ENCODE assay signal across 13 cellular contexts in the genomic region with DNA sequence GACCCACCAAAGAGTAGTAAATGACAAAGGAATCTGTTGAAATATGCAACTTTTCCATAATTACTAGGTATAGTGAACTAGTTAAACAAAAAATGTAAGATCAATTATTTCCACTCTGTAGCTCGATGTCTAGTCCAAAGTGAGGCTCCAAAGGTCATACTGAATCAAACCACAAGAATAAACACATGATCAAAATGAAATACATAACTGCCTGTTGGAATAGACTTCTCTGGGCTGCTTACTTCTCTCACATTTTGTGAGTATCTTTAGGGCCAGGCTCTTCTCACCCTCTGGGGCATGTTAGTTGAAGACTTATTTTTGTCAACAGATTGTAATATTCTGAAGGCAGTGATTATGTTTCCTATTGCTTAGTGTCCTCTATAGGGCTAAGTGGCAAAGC.
DNase-seq lines count a peak whose midpoint lies in the region; ATAC-seq and TF ChIP-seq lines count a peak whose summit lies in the region.
"Had no signal": no experiment of that assay in that cellular context is flagged by ENCODE, and none has a peak within 500 bp of the region (broad histone marks: within the 10 kb centered on the region; RNA-seq: fewer than 3 reads in every experiment).

No MANE protein-coding gene starts in this region.

- TF ChIP-seq EP300 in esophagus muscularis mucosa (IDR thresholded peaks at IDR 0.05), result no peak

- H3K27me3 Mint-ChIP-seq in CD8-positive, alpha-beta T cell (ENCODE audit: low read depth), result no peaks in the 10 kb centered on the region

- H3K9me3 ChIP-seq in BLaER1 treated with 17β-estradiol and CSF1 and Interleukin-3, amounts not matched to agents 10 nM and 100 nM (replicated peaks in 1 of 11), result peaks cover 8 to 25% (median 14%) of the 10 kb centered on the region in 11 experiments; a peak in 14 of 22 replicates
- H3K9me3 ChIP-seq in Peyer's patch (no peaks in the 10 kb centered on the region), esophagus muscularis mucosa (no peaks in the 10 kb centered on the region), prostate gland (no peaks in the 10 kb centered on the region), WERI-Rb-1 (ENCODE audit: severe bottlenecking) (no peaks in the 10 kb centered on the region)
- H3K9me3 ChIP-seq in CD8-positive, alpha-beta T cell (ENCODE audit: low read length), result no peaks in the 10 kb centered on the region
- H3K9me3 ChIP-seq: adrenal gland had no signal

- POLR2A ChIA-PET in CD8-positive, alpha-beta T cell (lab: Charles Lee), result no interaction called here

- no peak overlapping the region for H3K27ac Mint-ChIP-seq in CD8-positive, alpha-beta T cell
- H3K27ac Mint-ChIP-seq: GM23338, nephron had no signal

- 26% methylated on average over 1 of the region's 1 CpG for WGBS in esophagus muscularis mucosa
- 38% methylated on average over 1 of the region's 1 CpG for WGBS in prostate gland

- no peak for TF ChIP-seq POLR2A in Peyer's patch (IDR thresholded peaks at IDR 0.05)
- no peak for TF ChIP-seq POLR2A in esophagus muscularis mucosa (IDR thresholded peaks at IDR 0.05; ENCODE audit: low read depth)
- no peak for TF ChIP-seq POLR2A in prostate gland (IDR thresholded peaks at IDR 0.05)

- H3K9me3 Mint-ChIP-seq in CD8-positive, alpha-beta T cell, result no peaks in the 10 kb centered on the region
- H3K9me3 Mint-ChIP-seq: GM23338, nephron had no signal

- H4K20me1 ChIP-seq in BLaER1 treated with 17β-estradiol and CSF1 and Interleukin-3, amounts not matched to agents 10 nM and 100 nM, result no peaks in the 10 kb centered on the region

- CTCF ChIA-PET in CD8-positive, alpha-beta T cell (lab: Charles Lee), result interaction anchor here (1.7 kb wide), 1 partner anchor 62 kb away, joined by 7 read pairs; no protein-coding TSS in a partner anchor

- TF ChIP-seq CTCF in Peyer's patch (IDR thresholded peaks at IDR 0.05), result peak in 2 of 6 experiments; percentile 2 to 13
- no peak for TF ChIP-seq CTCF in esophagus muscularis mucosa (IDR thresholded peaks at IDR 0.05)
- TF ChIP-seq CTCF in prostate gland (IDR thresholded peaks at IDR 0.05), result no peak
- TF ChIP-seq CTCF in WERI-Rb-1 (IDR thresholded peaks at IDR 0.05; ENCODE audit: low read depth, low read length), result no peak
- TF ChIP-seq CTCF in CD8-positive, alpha-beta T cell (IDR thresholded peaks at IDR 0.05), result no peak

- no peak overlapping the region for H3K4me3 ChIP-seq in BLaER1 treated with 17β-estradiol and CSF1 and Interleukin-3, amounts not matched to agents 10 nM and 100 nM
- H3K4me3 ChIP-seq in Peyer's patch (no peak overlapping the region), esophagus muscularis mucosa (no peak overlapping the region), prostate gland (no peak overlapping the region), WERI-Rb-1 (ENCODE audit: low read depth, low read length) (no peak overlapping the region)
- H3K4me3 ChIP-seq in CD8-positive, alpha-beta T cell (ENCODE audit: low read depth, low read length), result no peak overlapping the region
- H3K4me3 ChIP-seq: adrenal gland, GM23338 had no signal

- H3K27ac ChIP-seq in BLaER1 treated with 17β-estradiol and CSF1 and Interleukin-3, amounts not matched to agents 10 nM and 100 nM, result peak overlapping the region in 7 of 11 experiments; percentile 1 to 84 (median 72); a peak in 9 of 22 replicates
- H3K27ac ChIP-seq in Peyer's patch, result peak overlapping the region in 3 of 4 donors; percentile 18 to 69 (median 64)
- peak overlapping the region; percentile 69 to 75 (median 70) for H3K27ac ChIP-seq in esophagus muscularis mucosa (replicated peaks in 1 of 4)
- peak overlapping the region; percentile 31 to 64 for H3K27ac ChIP-seq in prostate gland
- no peak overlapping the region for H3K27ac ChIP-seq in WERI-Rb-1
- no peak overlapping the region for H3K27ac ChIP-seq in CD8-positive, alpha-beta T cell (ENCODE audit: low read depth, low read length)

- H3K4me1 Mint-ChIP-seq in CD8-positive, alpha-beta T cell (ENCODE audit: low read depth), result peaks cover 9% of the 10 kb centered on the region

- H3K27me3 ChIP-seq in BLaER1 treated with 17β-estradiol and CSF1 and Interleukin-3, amounts not matched to agents 10 nM and 100 nM, result no peaks in the 10 kb centered on the region
- H3K27me3 ChIP-seq in Peyer's patch, result no peaks in the 10 kb centered on the region
- H3K27me3 ChIP-seq in esophagus muscularis mucosa, result no peaks in the 10 kb centered on the region
- no peaks in the 10 kb centered on the region for H3K27me3 ChIP-seq in prostate gland (replicated peaks; ENCODE audit: insufficient read depth)
- no peaks in the 10 kb centered on the region for H3K27me3 ChIP-seq in WERI-Rb-1 (ENCODE audit: insufficient read depth, low read depth, severe bottlenecking)
- H3K27me3 ChIP-seq in CD8-positive, alpha-beta T cell (ENCODE audit: insufficient read depth, low read length), result no peaks in the 10 kb centered on the region
- H3K27me3 ChIP-seq: adrenal gland had no signal

- intact Hi-C loops in esophagus muscularis mucosa (cut with DNase I) (no loop called here), prostate gland (cut with DNase I) (loop anchor here (5.0 kb wide), 1 partner anchor 62 kb away; no protein-coding TSS in a partner anchor)
- intact Hi-C loops in CD8-positive, alpha-beta T cell (cut with DNase I, micrococcal nuclease), result no loop called here

- H3K4me2 ChIP-seq in BLaER1 treated with 17β-estradiol and CSF1 and Interleukin-3, amounts not matched to agents 10 nM and 100 nM, result peak overlapping the region; percentile 0 to 90 (median 65); a peak in 17 of 22 replicates
- H3K4me2 ChIP-seq: GM23338 had no signal

- no peak for DNase-seq in Peyer's patch
- no peak for DNase-seq in esophagus muscularis mucosa (ENCODE audit: extremely low spot score)
- no peak for DNase-seq in prostate gland (ENCODE audit: low spot score)
- no peak for DNase-seq in WERI-Rb-1
- DNase-seq in CD8-positive, alpha-beta T cell, result no peak
- DNase-seq in cerebellar nuclear complex (lab: John Stamatoyannopoulos, UW), result no peak
- DNase-seq: activated CD4-positive, CD25-positive, alpha-beta regulatory T cell; adrenal gland; NCI-H2081 treated with DMSO at 0.1 percent for 48 hours had no signal

- no peaks in the 10 kb centered on the region for H3K36me3 ChIP-seq in BLaER1 treated with 17β-estradiol and CSF1 and Interleukin-3, amounts not matched to agents 10 nM and 100 nM
- H3K36me3 ChIP-seq in Peyer's patch (no peaks in the 10 kb centered on the region), esophagus muscularis mucosa (no peaks in the 10 kb centered on the region), prostate gland (no peaks in the 10 kb centered on the region), WERI-Rb-1 (no peaks in the 10 kb centered on the region)
- H3K36me3 ChIP-seq in CD8-positive, alpha-beta T cell (ENCODE audit: insufficient read depth, low read length), result no peaks in the 10 kb centered on the region
- H3K36me3 ChIP-seq: adrenal gland had no signal

- H3K4me3 Mint-ChIP-seq in CD8-positive, alpha-beta T cell, result no peak overlapping the region
- H3K4me3 Mint-ChIP-seq: GM23338, nephron had no signal

- ATAC-seq in GM21515 (IDR thresholded peaks at IDR 0.05; ENCODE audit: unreplicated experiment), result no peak
- no peak for ATAC-seq in CD8-positive, alpha-beta T cell
- ATAC-seq: GM23338 had no signal

- H3K9ac ChIP-seq in BLaER1 treated with 17β-estradiol and CSF1 and Interleukin-3, amounts not matched to agents 10 nM and 100 nM, result peak overlapping the region in 3 of 11 experiments; percentile 54 to 71 (median 70); a peak in 4 of 22 replicates

- H3K36me3 Mint-ChIP-seq in CD8-positive, alpha-beta T cell, result no peaks in the 10 kb centered on the region

- peaks cover 49 to 88% (median 69%) of the 10 kb centered on the region in 10 experiments for H3K4me1 ChIP-seq in BLaER1 treated with 17β-estradiol and CSF1 and Interleukin-3, amounts not matched to agents 10 nM and 100 nM
- peaks cover 0 to 18% (median 0%) of the 10 kb centered on the region in 4 donors for H3K4me1 ChIP-seq in Peyer's patch
- peaks cover 31 to 56% (median 40%) of the 10 kb centered on the region in 4 donors for H3K4me1 ChIP-seq in esophagus muscularis mucosa
- H3K4me1 ChIP-seq in prostate gland (replicated peaks), result no peaks in the 10 kb centered on the region
- peaks cover 3% of the 10 kb centered on the region for H3K4me1 ChIP-seq in CD8-positive, alpha-beta T cell (ENCODE audit: insufficient read depth, low read length)

Comparison
In these comparisons a context has a peak if more than half of its experiments do, and no peak if none do; other contexts are left out.
1. H3K27ac ChIP-seq: peak in BLaER1 treated with 17β-estradiol and CSF1 and Interleukin-3, amounts not matched to agents 10 nM and 100 nM (7 of 11), Peyer's patch (3 of 4), esophagus muscularis mucosa (4 of 4) and prostate gland (2 of 2); none in WERI-Rb-1 (single experiment) and CD8-positive, alpha-beta T cell (single experiment).